Comparison of ENCODE assay signal across 25 cellular contexts in the genomic region with DNA sequence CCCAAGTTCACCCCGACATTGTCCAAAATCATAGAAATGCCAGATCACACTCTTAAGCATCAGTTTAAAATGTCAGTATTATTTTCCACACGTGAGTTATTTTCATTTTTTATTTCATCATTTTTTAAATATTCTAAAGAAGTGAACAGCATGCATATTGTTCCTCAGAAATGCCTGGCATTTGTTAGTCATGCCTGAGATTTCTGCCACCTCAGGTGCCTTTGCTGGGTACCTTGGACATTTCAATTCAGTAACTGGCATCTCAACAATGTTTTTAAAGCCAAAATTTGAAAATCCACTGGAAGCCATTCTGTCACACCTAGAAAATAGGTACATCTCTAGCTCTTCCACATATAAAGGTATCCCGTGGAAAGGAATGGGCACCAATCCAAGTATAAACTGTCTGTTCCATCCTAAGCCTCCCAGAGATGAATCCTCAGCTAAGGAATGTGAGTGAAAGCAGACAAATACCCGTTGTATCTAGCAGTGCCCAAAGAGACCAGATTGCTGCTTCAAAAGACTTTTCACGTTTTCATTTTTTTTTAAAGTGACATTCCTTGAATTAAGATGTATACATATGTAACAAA.
A peak's percentile ranks its signal among the peaks of the same experiment; 100 is the strongest.
DNase-seq lines count a peak whose midpoint lies in the region; ATAC-seq and TF ChIP-seq lines count a peak whose summit lies in the region.
"Had no signal": no experiment of that assay in that cellular context is flagged by ENCODE, and none has a peak within 500 bp of the region (broad histone marks: within the 10 kb centered on the region; RNA-seq: fewer than 3 reads in every experiment).

No MANE protein-coding gene starts in this region.

- intact Hi-C loops in MCF 10A (cut with micrococcal nuclease), result no loop called here
- intact Hi-C loops in breast epithelium (cut with DNase I; ENCODE audit: low total_unique reads), result no loop called here

- no TSS peak for BruUV-seq in MCF 10A (replicated peaks; lab: Mats Ljungman, UMichigan)

- H3K9me2 ChIP-seq in hepatocyte (replicated peaks; ENCODE audit: insufficient read depth), result no peaks in the 10 kb centered on the region

- POLR2A ChIA-PET in MCF 10A (lab: Yijun Ruan, JAX), result no interaction called here

- no peaks in the 10 kb centered on the region for H3K27me3 ChIP-seq in breast epithelium
- no peaks in the 10 kb centered on the region for H3K27me3 ChIP-seq in RWPE2 (ENCODE audit: insufficient read depth, poor library complexity, severe bottlenecking)
- no peaks in the 10 kb centered on the region for H3K27me3 ChIP-seq in hepatocyte
- H3K27me3 ChIP-seq: colonic mucosa, heart left ventricle, MG63, upper lobe of left lung had no signal

- no peak for TF ChIP-seq POLR2A in breast epithelium (IDR thresholded peaks at IDR 0.05)

- 63% methylated on average over 5 of the region's 5 CpGs for WGBS in hepatocyte (ENCODE audit: low lambda C conversion rate, missing lambda C conversion rate)

- H3K79me2 ChIP-seq in hepatocyte, result no peaks in the 10 kb centered on the region

- peaks cover 11% of the 10 kb centered on the region for H3K4me1 Mint-ChIP-seq in MCF 10A (ENCODE audit: insufficient read depth, unreplicated experiment)
- H3K4me1 Mint-ChIP-seq: activated naive CD8-positive, alpha-beta T cell treated with anti-CD3 and anti-CD28 coated beads, Interleukin-2, amount 10 ng/mL, durations not matched to agents 7 days and 5 days; brain; endodermal cell had no signal

- H3K9me3 ChIP-seq in breast epithelium (no peaks in the 10 kb centered on the region), RWPE2 (ENCODE audit: severe bottlenecking) (no peaks in the 10 kb centered on the region), hepatocyte (ENCODE audit: low read depth) (no peaks in the 10 kb centered on the region)
- H3K9me3 ChIP-seq: colonic mucosa, heart left ventricle, lower lobe of right lung, MG63, upper lobe of left lung had no signal

- H3K4me3 ChIP-seq in breast epithelium (no peak overlapping the region), RWPE2 (ENCODE audit: severe bottlenecking) (no peak overlapping the region), hepatocyte (no peak overlapping the region)
- H3K4me3 ChIP-seq: colonic mucosa, heart left ventricle, lower lobe of right lung, MG63, upper lobe of left lung had no signal

- H3K36me3 ChIP-seq in breast epithelium, result no peaks in the 10 kb centered on the region
- no peaks in the 10 kb centered on the region for H3K36me3 ChIP-seq in RWPE2 (ENCODE audit: low read depth)
- H3K36me3 ChIP-seq in hepatocyte (replicated peaks; ENCODE audit: insufficient read depth, low read depth), result no peaks in the 10 kb centered on the region
- H3K36me3 ChIP-seq: colonic mucosa, heart left ventricle, lower lobe of right lung, MG63, upper lobe of left lung had no signal

- no peaks in the 10 kb centered on the region for H3K27me3 Mint-ChIP-seq in MCF 10A (ENCODE audit: insufficient read depth, unreplicated experiment)
- H3K27me3 Mint-ChIP-seq: brain had no signal

- H4K20me1 ChIP-seq in hepatocyte (ENCODE audit: insufficient read depth, poor library complexity, severe bottlenecking), result no peaks in the 10 kb centered on the region

- H3K4me1 ChIP-seq in breast epithelium (no peaks in the 10 kb centered on the region), RWPE2 (ENCODE audit: insufficient read depth, poor library complexity, severe bottlenecking) (no peaks in the 10 kb centered on the region), hepatocyte (ENCODE audit: insufficient read depth) (no peaks in the 10 kb centered on the region)
- H3K4me1 ChIP-seq: colonic mucosa, heart left ventricle, lower lobe of right lung, upper lobe of left lung had no signal

- H3K27ac ChIP-seq in breast epithelium (no peak overlapping the region), RWPE2 (ENCODE audit: poor library complexity, severe bottlenecking) (no peak overlapping the region), hepatocyte (no peak overlapping the region)
- H3K27ac ChIP-seq: colonic mucosa, heart left ventricle, lower lobe of right lung, upper lobe of left lung had no signal

- H3K4me3 Mint-ChIP-seq in MCF 10A (ENCODE audit: unreplicated experiment), result no peak overlapping the region
- H3K4me3 Mint-ChIP-seq: activated naive CD8-positive, alpha-beta T cell treated with anti-CD3 and anti-CD28 coated beads, Interleukin-2, amount 10 ng/mL, durations not matched to agents 7 days and 5 days; brain; endodermal cell had no signal

- no peaks in the 10 kb centered on the region for H3K36me3 Mint-ChIP-seq in MCF 10A (ENCODE audit: insufficient read depth, unreplicated experiment)
- H3K36me3 Mint-ChIP-seq: activated naive CD8-positive, alpha-beta T cell treated with anti-CD3 and anti-CD28 coated beads, Interleukin-2, amount 10 ng/mL, durations not matched to agents 7 days and 5 days; brain had no signal

- ATAC-seq in RWPE2 (ENCODE audit: low read depth), result peak; percentile 88
- no peak for ATAC-seq in HG02970 (IDR thresholded peaks at IDR 0.05; ENCODE audit: low FRiP score, unreplicated experiment)
- no peak for ATAC-seq in GM21447 (IDR thresholded peaks at IDR 0.05; ENCODE audit: unreplicated experiment)
- ATAC-seq: HCT116, heart left ventricle, lower lobe of right lung had no signal

- CTCF ChIA-PET in MCF 10A (lab: Yijun Ruan, JAX), result interaction anchor here (0.7 to 1.2 kb wide), 3 partner anchors 13 to 1574 kb away, joined by 3 read pairs; no protein-coding TSS in a partner anchor

- H3K4me2 ChIP-seq in hepatocyte, result no peak overlapping the region

- DNase-seq in MCF 10A (ENCODE audit: unreplicated experiment), result peak; percentile 39
- DNase-seq in breast epithelium (ENCODE audit: low spot score in 2 of 2), result no peak
- no peak for DNase-seq in RWPE2 (ENCODE audit: low spot score)
- DNase-seq in hepatocyte (ENCODE audit: low spot score), result peak; percentile 10
- no peak for DNase-seq in GM13977 (ENCODE audit: low spot score)
- no peak for DNase-seq in GM19240 (ENCODE audit: insufficient read length, low spot score)
- DNase-seq: activated CD8-positive, alpha-beta memory T cell treated with anti-CD3 and anti-CD28 coated beads, Interleukin-2, amount 50 U/mL, for 48 hours; activated naive CD8-positive, alpha-beta T cell treated with anti-CD3 and anti-CD28 coated beads, Interleukin-2, amount 10 ng/mL, durations not matched to agents 7 days and 5 days; colonic mucosa; endodermal cell; GF-D8; heart left ventricle; lower lobe of right lung; MG63; NCI-H1436 treated with DMSO at 0.1 percent for 48 hours; NCI-H2171; NCI-H526; nucleus accumbens; SHP77 treated with DMSO at 0.1 percent for 48 hours; stimulated activated CD8-positive, alpha-beta memory T cell treated with anti-CD3 and anti-CD28 coated beads, Interleukin-4, amount 100 ng/mL, for 48 hours had no signal

- H3K9me3 Mint-ChIP-seq in MCF 10A (ENCODE audit: unreplicated experiment), result no peaks in the 10 kb centered on the region
- H3K9me3 Mint-ChIP-seq: activated naive CD8-positive, alpha-beta T cell treated with anti-CD3 and anti-CD28 coated beads, Interleukin-2, amount 10 ng/mL, durations not matched to agents 7 days and 5 days; brain had no signal

- in situ Hi-C loops in GM13977 (cut with MboI; ENCODE audit: low pct_unique_long_range_greater_than_20kb, low sequenced_read_pairs, unreplicated experiment), result no loop called here

- H3K27ac Mint-ChIP-seq in MCF 10A (ENCODE audit: low read depth, unreplicated experiment), result peak overlapping the region; percentile 32
- H3K27ac Mint-ChIP-seq: activated naive CD8-positive, alpha-beta T cell treated with anti-CD3 and anti-CD28 coated beads, Interleukin-2, amount 10 ng/mL, durations not matched to agents 7 days and 5 days; brain; endodermal cell had no signal

- no peak overlapping the region for H2AFZ ChIP-seq in hepatocyte

- TF ChIP-seq CTCF in MCF 10A (IDR thresholded peaks at IDR 0.05; ENCODE audit: unreplicated experiment) (no peak), breast epithelium (IDR thresholded peaks at IDR 0.05) (no peak), RWPE2 (IDR thresholded peaks at IDR 0.05; ENCODE audit: poor library complexity, severe bottlenecking) (no peak), hepatocyte (IDR thresholded peaks at IDR 0.05; ENCODE audit: poor library complexity) (no peak), GM13977 (IDR thresholded peaks at IDR 0.05; ENCODE audit: extremely low read depth, insufficient read depth, missing control alignments) (no peak)

Comparison
In these comparisons a context has a peak if more than half of its experiments do, and no peak if none do; other contexts are left out.
1. DNase-seq: peak in MCF 10A (single experiment) and hepatocyte (single experiment); none in breast epithelium (0 of 2), RWPE2 (single experiment), GM13977 (single experiment) and GM19240 (single experiment).